1 cellular context compared by ENCODE assay signal in the genomic region with DNA sequence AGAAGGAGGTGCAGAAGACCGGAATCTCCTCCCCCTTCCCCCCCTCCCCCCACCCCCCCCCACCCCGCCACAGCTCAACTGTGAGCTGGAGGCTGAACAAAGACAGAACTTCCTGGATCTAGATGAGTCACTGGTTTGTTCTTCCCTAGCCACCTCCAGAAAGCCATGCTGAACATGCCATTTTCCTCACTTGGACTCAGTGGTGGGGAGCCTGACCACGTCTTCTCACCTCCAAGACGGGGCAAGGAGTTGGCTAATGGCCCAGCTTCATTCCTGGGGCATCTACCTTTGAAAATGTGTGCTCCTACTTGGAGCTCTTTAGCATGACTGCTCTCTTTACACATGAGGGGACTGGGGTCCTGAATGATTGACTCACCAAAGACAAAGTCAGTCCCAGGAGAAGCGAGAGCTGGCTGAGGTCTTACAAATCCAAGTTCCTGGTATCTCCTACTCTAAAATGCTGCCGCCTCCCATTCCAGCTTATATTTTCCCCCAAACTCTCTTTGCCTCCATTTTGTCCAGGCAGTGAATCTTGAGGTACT.
TF ChIP-seq lines count a peak whose summit lies in the region.

No MANE protein-coding gene starts in this region.

TF ChIP-seq in K562, 482 proteins besides CTCF, POLR2A, EP300 and RAD21 (continued from another document and continues in another):
- TF ChIP-seq, protein P1, sequence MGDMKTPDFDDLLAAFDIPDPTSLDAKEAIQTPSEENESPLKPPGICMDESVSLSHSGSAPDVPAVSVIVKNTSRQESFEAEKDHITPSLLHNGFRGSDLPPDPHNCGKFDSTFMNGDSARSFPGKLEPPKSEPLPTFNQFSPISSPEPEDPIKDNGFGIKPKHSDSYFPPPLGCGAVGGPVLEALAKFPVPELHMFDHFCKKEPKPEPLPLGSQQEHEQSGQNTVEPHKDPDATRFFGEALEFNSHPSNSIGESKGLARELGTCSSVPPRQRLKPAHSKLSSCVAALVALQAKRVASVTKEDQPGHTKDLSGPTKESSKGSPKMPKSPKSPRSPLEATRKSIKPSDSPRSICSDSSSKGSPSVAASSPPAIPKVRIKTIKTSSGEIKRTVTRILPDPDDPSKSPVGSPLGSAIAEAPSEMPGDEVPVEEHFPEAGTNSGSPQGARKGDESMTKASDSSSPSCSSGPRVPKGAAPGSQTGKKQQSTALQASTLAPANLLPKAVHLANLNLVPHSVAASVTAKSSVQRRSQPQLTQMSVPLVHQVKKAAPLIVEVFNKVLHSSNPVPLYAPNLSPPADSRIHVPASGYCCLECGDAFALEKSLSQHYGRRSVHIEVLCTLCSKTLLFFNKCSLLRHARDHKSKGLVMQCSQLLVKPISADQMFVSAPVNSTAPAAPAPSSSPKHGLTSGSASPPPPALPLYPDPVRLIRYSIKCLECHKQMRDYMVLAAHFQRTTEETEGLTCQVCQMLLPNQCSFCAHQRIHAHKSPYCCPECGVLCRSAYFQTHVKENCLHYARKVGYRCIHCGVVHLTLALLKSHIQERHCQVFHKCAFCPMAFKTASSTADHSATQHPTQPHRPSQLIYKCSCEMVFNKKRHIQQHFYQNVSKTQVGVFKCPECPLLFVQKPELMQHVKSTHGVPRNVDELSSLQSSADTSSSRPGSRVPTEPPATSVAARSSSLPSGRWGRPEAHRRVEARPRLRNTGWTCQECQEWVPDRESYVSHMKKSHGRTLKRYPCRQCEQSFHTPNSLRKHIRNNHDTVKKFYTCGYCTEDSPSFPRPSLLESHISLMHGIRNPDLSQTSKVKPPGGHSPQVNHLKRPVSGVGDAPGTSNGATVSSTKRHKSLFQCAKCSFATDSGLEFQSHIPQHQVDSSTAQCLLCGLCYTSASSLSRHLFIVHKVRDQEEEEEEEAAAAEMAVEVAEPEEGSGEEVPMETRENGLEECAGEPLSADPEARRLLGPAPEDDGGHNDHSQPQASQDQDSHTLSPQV (IDR thresholded peaks at IDR 0.05) = peak; percentile 91
- TF ChIP-seq SUPT5H (IDR thresholded peaks at IDR 0.05) (peak; percentile 55), CC2D1A (IDR thresholded peaks at IDR 0.05) (no peak), PHF20 (IDR thresholded peaks at IDR 0.05; ENCODE audit: partially characterized antibody) (no peak), PHF8 (IDR thresholded peaks at IDR 0.05; ENCODE audit: borderline replicate concordance, low read length) (peak; percentile 44; the same call in 1 of the 2 replicates), DMBX1 (CRISPR knock-in tag; IDR thresholded peaks at IDR 0.05; ENCODE audit: borderline replicate concordance) (peak; percentile 78; the same call in 1 of the 2 replicates), ZNF274 (IDR thresholded peaks at IDR 0.05; ENCODE audit: borderline replicate concordance, low read depth, low read length) (no peak), ZNF140 (CRISPR knock-in tag; IDR thresholded peaks at IDR 0.05) (no peak), HDGF (IDR thresholded peaks at IDR 0.05) (no peak), ZNF184 (CRISPR knock-in tag; IDR thresholded peaks at IDR 0.05) (no peak), ZNF175 (CRISPR knock-in tag; IDR thresholded peaks at IDR 0.05; ENCODE audit: low read depth) (peak; percentile 82), ZNF79 (CRISPR knock-in tag; IDR thresholded peaks at IDR 0.05; ENCODE audit: low read depth) (no peak), SMAD4 (CRISPR knock-in tag; conservative IDR thresholded peaks at IDR 0.05) (peak; percentile 32; the same call in 1 of the 2 replicates), ETV5 (CRISPR knock-in tag; IDR thresholded peaks at IDR 0.05; ENCODE audit: low read depth) (no peak), KLF10 (CRISPR knock-in tag; IDR thresholded peaks at IDR 0.05) (no peak), ZNF644 (tag; IDR thresholded peaks at IDR 0.05; ENCODE audit: low read depth) (no peak; the same call in 1 of the 2 replicates), MEF2D (tag; conservative IDR thresholded peaks at IDR 0.05; ENCODE audit: low read depth) (peak; percentile 58; the same call in 1 of the 2 replicates), CTBP1 (IDR thresholded peaks at IDR 0.05; ENCODE audit: borderline replicate concordance) (no peak), ATF7 (IDR thresholded peaks at IDR 0.05) (peak; percentile 24; the same call in 1 of the 2 replicates), TAF7 (tag; IDR thresholded peaks at IDR 0.05) (peak; percentile 49), DPF2 (IDR thresholded peaks at IDR 0.05) (peak; percentile 68), ELF2 (CRISPR knock-in tag; IDR thresholded peaks at IDR 0.05) (no peak), TAF1 (IDR thresholded peaks at IDR 0.05; ENCODE audit: control insufficient read depth, extremely low read depth, insufficient read depth, low read length, severe bottlenecking) (peak; percentile 42), JUND (IDR thresholded peaks at IDR 0.05; ENCODE audit: borderline replicate concordance, low read depth, low read length) (peak; percentile 85), JUND (tag; IDR thresholded peaks at IDR 0.05; ENCODE audit: borderline replicate concordance, low read depth, low read length) (peak; percentile 73; the same call in 1 of the 3 replicates), SMARCA5 (IDR thresholded peaks at IDR 0.05) (no peak), CCNT2 (IDR thresholded peaks at IDR 0.05; ENCODE audit: borderline replicate concordance, extremely low read depth, insufficient read length, low read depth, low read length) (no peak), SOX6 (IDR thresholded peaks at IDR 0.05) (no peak), YY1 (IDR thresholded peaks at IDR 0.05; ENCODE audit: borderline replicate concordance in 1 of 3, control insufficient read depth in 1 of 3, extremely low read depth in 1 of 3, insufficient read depth in 3 of 3, insufficient read length in 1 of 3, insufficient replicate concordance in 2 of 3, low read depth in 1 of 3, low read length in 2 of 3) (peak in 2 of 3 experiments; percentile 16 to 17), GABPA (tag; conservative IDR thresholded peaks at IDR 0.05; ENCODE audit: low read depth) (peak; percentile 51), RBFOX2 (IDR thresholded peaks at IDR 0.05; ENCODE audit: low read depth, low read length) (peak; percentile 34; the same call in 1 of the 2 replicates), TEAD4 (IDR thresholded peaks at IDR 0.05; ENCODE audit: low read length) (no peak), TEAD4 (CRISPR knock-in tag; IDR thresholded peaks at IDR 0.05; ENCODE audit: borderline replicate concordance) (no peak), BACH1 (tag; IDR thresholded peaks at IDR 0.05) (peak; percentile 21; the same call in 1 of the 2 replicates), ZNF764 (CRISPR knock-in tag; IDR thresholded peaks at IDR 0.05; ENCODE audit: low read depth) (no peak)
- TF ChIP-seq, protein P2, sequence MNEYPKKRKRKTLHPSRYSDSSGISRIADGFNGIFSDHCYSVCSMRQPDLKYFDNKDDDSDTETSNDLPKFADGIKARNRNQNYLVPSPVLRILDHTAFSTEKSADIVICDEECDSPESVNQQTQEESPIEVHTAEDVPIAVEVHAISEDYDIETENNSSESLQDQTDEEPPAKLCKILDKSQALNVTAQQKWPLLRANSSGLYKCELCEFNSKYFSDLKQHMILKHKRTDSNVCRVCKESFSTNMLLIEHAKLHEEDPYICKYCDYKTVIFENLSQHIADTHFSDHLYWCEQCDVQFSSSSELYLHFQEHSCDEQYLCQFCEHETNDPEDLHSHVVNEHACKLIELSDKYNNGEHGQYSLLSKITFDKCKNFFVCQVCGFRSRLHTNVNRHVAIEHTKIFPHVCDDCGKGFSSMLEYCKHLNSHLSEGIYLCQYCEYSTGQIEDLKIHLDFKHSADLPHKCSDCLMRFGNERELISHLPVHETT (CRISPR knock-in tag; conservative IDR thresholded peaks at IDR 0.05 in 1 of 2, IDR thresholded peaks at IDR 0.05 in 1 of 2) = peak in 1 of 2 experiments; percentile 78; a peak in 1 of 4 replicates
- TF ChIP-seq, protein P3, sequence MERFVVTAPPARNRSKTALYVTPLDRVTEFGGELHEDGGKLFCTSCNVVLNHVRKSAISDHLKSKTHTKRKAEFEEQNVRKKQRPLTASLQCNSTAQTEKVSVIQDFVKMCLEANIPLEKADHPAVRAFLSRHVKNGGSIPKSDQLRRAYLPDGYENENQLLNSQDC (CRISPR knock-in tag; IDR thresholded peaks at IDR 0.05) = no peak
- TF ChIP-seq, protein P4, sequence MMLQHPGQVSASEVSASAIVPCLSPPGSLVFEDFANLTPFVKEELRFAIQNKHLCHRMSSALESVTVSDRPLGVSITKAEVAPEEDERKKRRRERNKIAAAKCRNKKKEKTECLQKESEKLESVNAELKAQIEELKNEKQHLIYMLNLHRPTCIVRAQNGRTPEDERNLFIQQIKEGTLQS (IDR thresholded peaks at IDR 0.05) = peak; percentile 73
- TF ChIP-seq, protein P4 (CRISPR knock-in tag; conservative IDR thresholded peaks at IDR 0.05) = no peak
- TF ChIP-seq, protein P5, sequence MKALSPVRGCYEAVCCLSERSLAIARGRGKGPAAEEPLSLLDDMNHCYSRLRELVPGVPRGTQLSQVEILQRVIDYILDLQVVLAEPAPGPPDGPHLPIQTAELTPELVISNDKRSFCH (CRISPR knock-in tag; IDR thresholded peaks at IDR 0.05) = no peak
- TF ChIP-seq, protein P5 (tag; IDR thresholded peaks at IDR 0.05) = peak; percentile 77
- TF ChIP-seq, protein P6, sequence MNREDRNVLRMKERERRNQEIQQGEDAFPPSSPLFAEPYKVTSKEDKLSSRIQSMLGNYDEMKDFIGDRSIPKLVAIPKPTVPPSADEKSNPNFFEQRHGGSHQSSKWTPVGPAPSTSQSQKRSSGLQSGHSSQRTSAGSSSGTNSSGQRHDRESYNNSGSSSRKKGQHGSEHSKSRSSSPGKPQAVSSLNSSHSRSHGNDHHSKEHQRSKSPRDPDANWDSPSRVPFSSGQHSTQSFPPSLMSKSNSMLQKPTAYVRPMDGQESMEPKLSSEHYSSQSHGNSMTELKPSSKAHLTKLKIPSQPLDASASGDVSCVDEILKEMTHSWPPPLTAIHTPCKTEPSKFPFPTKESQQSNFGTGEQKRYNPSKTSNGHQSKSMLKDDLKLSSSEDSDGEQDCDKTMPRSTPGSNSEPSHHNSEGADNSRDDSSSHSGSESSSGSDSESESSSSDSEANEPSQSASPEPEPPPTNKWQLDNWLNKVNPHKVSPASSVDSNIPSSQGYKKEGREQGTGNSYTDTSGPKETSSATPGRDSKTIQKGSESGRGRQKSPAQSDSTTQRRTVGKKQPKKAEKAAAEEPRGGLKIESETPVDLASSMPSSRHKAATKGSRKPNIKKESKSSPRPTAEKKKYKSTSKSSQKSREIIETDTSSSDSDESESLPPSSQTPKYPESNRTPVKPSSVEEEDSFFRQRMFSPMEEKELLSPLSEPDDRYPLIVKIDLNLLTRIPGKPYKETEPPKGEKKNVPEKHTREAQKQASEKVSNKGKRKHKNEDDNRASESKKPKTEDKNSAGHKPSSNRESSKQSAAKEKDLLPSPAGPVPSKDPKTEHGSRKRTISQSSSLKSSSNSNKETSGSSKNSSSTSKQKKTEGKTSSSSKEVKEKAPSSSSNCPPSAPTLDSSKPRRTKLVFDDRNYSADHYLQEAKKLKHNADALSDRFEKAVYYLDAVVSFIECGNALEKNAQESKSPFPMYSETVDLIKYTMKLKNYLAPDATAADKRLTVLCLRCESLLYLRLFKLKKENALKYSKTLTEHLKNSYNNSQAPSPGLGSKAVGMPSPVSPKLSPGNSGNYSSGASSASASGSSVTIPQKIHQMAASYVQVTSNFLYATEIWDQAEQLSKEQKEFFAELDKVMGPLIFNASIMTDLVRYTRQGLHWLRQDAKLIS (CRISPR knock-in tag; IDR thresholded peaks at IDR 0.05) = no peak
- TF ChIP-seq, protein P7, sequence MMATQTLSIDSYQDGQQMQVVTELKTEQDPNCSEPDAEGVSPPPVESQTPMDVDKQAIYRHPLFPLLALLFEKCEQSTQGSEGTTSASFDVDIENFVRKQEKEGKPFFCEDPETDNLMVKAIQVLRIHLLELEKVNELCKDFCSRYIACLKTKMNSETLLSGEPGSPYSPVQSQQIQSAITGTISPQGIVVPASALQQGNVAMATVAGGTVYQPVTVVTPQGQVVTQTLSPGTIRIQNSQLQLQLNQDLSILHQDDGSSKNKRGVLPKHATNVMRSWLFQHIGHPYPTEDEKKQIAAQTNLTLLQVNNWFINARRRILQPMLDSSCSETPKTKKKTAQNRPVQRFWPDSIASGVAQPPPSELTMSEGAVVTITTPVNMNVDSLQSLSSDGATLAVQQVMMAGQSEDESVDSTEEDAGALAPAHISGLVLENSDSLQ (IDR thresholded peaks at IDR 0.05) = peak; percentile 81
- TF ChIP-seq, protein P8, sequence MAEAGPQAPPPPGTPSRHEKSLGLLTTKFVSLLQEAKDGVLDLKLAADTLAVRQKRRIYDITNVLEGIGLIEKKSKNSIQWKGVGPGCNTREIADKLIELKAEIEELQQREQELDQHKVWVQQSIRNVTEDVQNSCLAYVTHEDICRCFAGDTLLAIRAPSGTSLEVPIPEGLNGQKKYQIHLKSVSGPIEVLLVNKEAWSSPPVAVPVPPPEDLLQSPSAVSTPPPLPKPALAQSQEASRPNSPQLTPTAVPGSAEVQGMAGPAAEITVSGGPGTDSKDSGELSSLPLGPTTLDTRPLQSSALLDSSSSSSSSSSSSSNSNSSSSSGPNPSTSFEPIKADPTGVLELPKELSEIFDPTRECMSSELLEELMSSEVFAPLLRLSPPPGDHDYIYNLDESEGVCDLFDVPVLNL (CRISPR knock-in tag; IDR thresholded peaks at IDR 0.05; ENCODE audit: low read depth) = no peak
- TF ChIP-seq, protein P9, sequence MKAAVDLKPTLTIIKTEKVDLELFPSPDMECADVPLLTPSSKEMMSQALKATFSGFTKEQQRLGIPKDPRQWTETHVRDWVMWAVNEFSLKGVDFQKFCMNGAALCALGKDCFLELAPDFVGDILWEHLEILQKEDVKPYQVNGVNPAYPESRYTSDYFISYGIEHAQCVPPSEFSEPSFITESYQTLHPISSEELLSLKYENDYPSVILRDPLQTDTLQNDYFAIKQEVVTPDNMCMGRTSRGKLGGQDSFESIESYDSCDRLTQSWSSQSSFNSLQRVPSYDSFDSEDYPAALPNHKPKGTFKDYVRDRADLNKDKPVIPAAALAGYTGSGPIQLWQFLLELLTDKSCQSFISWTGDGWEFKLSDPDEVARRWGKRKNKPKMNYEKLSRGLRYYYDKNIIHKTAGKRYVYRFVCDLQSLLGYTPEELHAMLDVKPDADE (conservative IDR thresholded peaks at IDR 0.05; ENCODE audit: control insufficient read depth, low read depth, low read length) = no peak
